ENCODE assay signal across 19 cellular contexts in the genomic region with DNA sequence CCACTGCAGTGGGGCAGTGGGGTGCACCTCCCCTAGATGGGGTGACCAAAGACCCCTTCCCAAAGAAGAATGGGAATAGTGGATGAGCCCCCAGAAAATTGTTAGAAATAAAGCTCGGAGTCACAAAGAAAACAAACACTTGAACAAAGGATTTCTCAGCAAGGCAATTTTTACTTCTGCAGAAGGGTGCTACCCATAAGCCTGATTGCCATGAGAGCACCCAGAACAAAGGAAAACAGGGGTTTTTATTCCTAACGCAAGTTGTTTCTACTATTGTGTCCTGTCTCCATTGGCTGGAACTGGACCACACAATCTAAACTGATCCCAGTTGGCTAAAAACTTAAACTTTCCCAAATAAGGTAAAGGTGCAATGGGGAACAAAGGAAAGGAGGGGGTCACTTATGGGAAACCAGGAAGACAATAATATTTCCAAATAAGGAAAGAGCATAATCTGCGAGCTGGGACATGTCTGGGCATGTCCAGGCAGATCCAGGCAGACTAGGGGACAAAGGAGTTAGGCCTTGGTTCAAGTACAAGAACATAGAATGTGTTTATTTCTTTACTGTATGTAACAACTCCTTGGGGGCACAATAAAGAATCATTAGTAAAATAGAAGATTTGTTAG. TPM values are rescaled to one million over a fixed set of nuclear protein-coding genes. Genes with fewer than 3 reads are reported as not detected.
A peak's percentile ranks its signal among the peaks of the same experiment; 100 is the strongest.
DNase-seq lines count a peak whose midpoint lies in the region; ATAC-seq and TF ChIP-seq lines count a peak whose summit lies in the region.
"Had no signal": no experiment of that assay in that cellular context is flagged by ENCODE, and none has a peak within 500 bp of the region (broad histone marks: within the 10 kb centered on the region; RNA-seq: fewer than 3 reads in every experiment).

No MANE protein-coding gene starts in this region.

- no peak overlapping the region for H3K27ac ChIP-seq in foreskin keratinocyte
- H3K27ac ChIP-seq in naive thymus-derived CD4-positive, alpha-beta T cell (ENCODE audit: low read depth, low read length), result no peak overlapping the region
- H3K27ac ChIP-seq: colonic mucosa, sigmoid colon, suprapubic skin had no signal

- intact Hi-C loops in naive thymus-derived CD4-positive, alpha-beta T cell (cut with micrococcal nuclease), result no loop called here

- CTCF ChIA-PET in naive thymus-derived CD4-positive, alpha-beta T cell (lab: Charles Lee), result interaction anchor here (0.6 kb wide), 1 partner anchor 380 kb away, joined by 3 read pairs; no protein-coding TSS in a partner anchor

- no peaks in the 10 kb centered on the region for H3K36me3 ChIP-seq in GM06990 (ENCODE audit: control insufficient read depth, insufficient read depth, low read length)
- no peaks in the 10 kb centered on the region for H3K36me3 ChIP-seq in naive thymus-derived CD4-positive, alpha-beta T cell (ENCODE audit: control insufficient read depth in 2 of 3, insufficient read depth in 3 of 3, low read length in 3 of 3)
- H3K36me3 ChIP-seq: colonic mucosa, sigmoid colon, suprapubic skin had no signal

- no peak overlapping the region for H3K4me3 Mint-ChIP-seq in progenitor cell of endocrine pancreas (ENCODE audit: low read depth)
- no peak overlapping the region for H3K4me3 Mint-ChIP-seq in naive thymus-derived CD4-positive, alpha-beta T cell
- H3K4me3 Mint-ChIP-seq: activated B cell treated with CpG ODN at 0.5 μM for 24 hours; H9; T-helper 1 cell treated with Interleukin-12 subunit alpha and Interleukin-12 subunit beta and Interleukin-4 antibody, amounts not matched to agents 30 μg/mL and 1 μg/mL, for 36 hours had no signal

- H3K27me3 Mint-ChIP-seq in progenitor cell of endocrine pancreas, result no peaks in the 10 kb centered on the region
- H3K27me3 Mint-ChIP-seq in naive thymus-derived CD4-positive, alpha-beta T cell, result peaks cover 0 to 4% (median 0%) of the 10 kb centered on the region in 5 donors

- no peaks in the 10 kb centered on the region for H3K36me3 Mint-ChIP-seq in progenitor cell of endocrine pancreas (ENCODE audit: insufficient read depth)
- H3K36me3 Mint-ChIP-seq in naive thymus-derived CD4-positive, alpha-beta T cell, result peaks cover 4 to 54% (median 31%) of the 10 kb centered on the region in 5 donors

- TF ChIP-seq CTCF in GM06990 (IDR thresholded peaks at IDR 0.05; ENCODE audit: insufficient read depth, low read length, poor library complexity, severe bottlenecking) (no peak), foreskin keratinocyte (conservative IDR thresholded peaks at IDR 0.05) (no peak), progenitor cell of endocrine pancreas (IDR thresholded peaks at IDR 0.05; ENCODE audit: unreplicated experiment) (no peak)

- no peaks in the 10 kb centered on the region for H3K4me1 ChIP-seq in foreskin keratinocyte
- no peaks in the 10 kb centered on the region for H3K4me1 ChIP-seq in naive thymus-derived CD4-positive, alpha-beta T cell (ENCODE audit: control insufficient read depth in 2 of 2, insufficient read depth in 2 of 2, low read length in 2 of 2)
- H3K4me1 ChIP-seq: colonic mucosa, sigmoid colon, suprapubic skin had no signal

- peaks cover 0 to 30% (median 0%) of the 10 kb centered on the region in 3 experiments for H3K9me3 ChIP-seq in naive thymus-derived CD4-positive, alpha-beta T cell (ENCODE audit: control insufficient read depth in 2 of 3, low read length in 3 of 3)
- H3K9me3 ChIP-seq: colonic mucosa, suprapubic skin had no signal

- DNase-seq in NCI-H748 (lab: John Stamatoyannopoulos, UW; ENCODE audit: unreplicated experiment) (peak; percentile 18), NCI-H748 treated with DMSO at 0.1 percent for 48 hours (lab: John Stamatoyannopoulos, UW) (no peak), GM06990 (ENCODE audit: extremely low read depth, insufficient read length) (peak; percentile 24), SKM-1 (lab: John Stamatoyannopoulos, UW; ENCODE audit: unreplicated experiment) (peak; percentile 24), foreskin keratinocyte (peak; percentile 16 to 20), progenitor cell of endocrine pancreas (ENCODE audit: low spot score, unreplicated experiment) (no peak)
- DNase-seq in naive thymus-derived CD4-positive, alpha-beta T cell, result no peak
- DNase-seq: activated B cell treated with CpG ODN at 0.5 μM for 24 hours, colonic mucosa, H9, KG1, left ventricle myocardium superior, NCI-H1417, NCI-H446 treated with DMSO at 0.1 percent for 48 hours, SHP77, sigmoid colon had no signal

- ATAC-seq in foreskin keratinocyte (no peak), GM18868 (IDR thresholded peaks at IDR 0.05; ENCODE audit: unreplicated experiment) (no peak)
- no peak for ATAC-seq in naive thymus-derived CD4-positive, alpha-beta T cell
- ATAC-seq: left ventricle myocardium superior had no signal

- H3K4me1 Mint-ChIP-seq in progenitor cell of endocrine pancreas (ENCODE audit: low read depth), result no peaks in the 10 kb centered on the region
- peaks cover 0 to 12% (median 11%) of the 10 kb centered on the region in 7 donors for H3K4me1 Mint-ChIP-seq in naive thymus-derived CD4-positive, alpha-beta T cell
- H3K4me1 Mint-ChIP-seq: H9 had no signal

- no peaks in the 10 kb centered on the region for H3K27me3 ChIP-seq in GM06990 (replicated peaks; ENCODE audit: control insufficient read depth, insufficient read depth, low read length)
- H3K27me3 ChIP-seq in foreskin keratinocyte, result no peaks in the 10 kb centered on the region
- H3K27me3 ChIP-seq in naive thymus-derived CD4-positive, alpha-beta T cell (ENCODE audit: control insufficient read depth in 2 of 2, insufficient read depth in 2 of 2, low read length in 2 of 2), result no peaks in the 10 kb centered on the region
- H3K27me3 ChIP-seq: colonic mucosa, sigmoid colon, suprapubic skin had no signal

- POLR2A ChIA-PET in naive thymus-derived CD4-positive, alpha-beta T cell (lab: Charles Lee), result interaction anchor here (1.5 kb wide), 1 partner anchor 13 kb away, joined by 3 read pairs; no protein-coding TSS in a partner anchor

- no peak overlapping the region for H3K27ac Mint-ChIP-seq in progenitor cell of endocrine pancreas
- peak overlapping the region in 2 of 9 donors; percentile 40 to 63 for H3K27ac Mint-ChIP-seq in naive thymus-derived CD4-positive, alpha-beta T cell
- H3K27ac Mint-ChIP-seq: activated B cell treated with CpG ODN at 0.5 μM for 24 hours; H9; T-helper 1 cell treated with Interleukin-12 subunit alpha and Interleukin-12 subunit beta and Interleukin-4 antibody, amounts not matched to agents 30 μg/mL and 1 μg/mL, for 36 hours had no signal

- H3K9me3 Mint-ChIP-seq in progenitor cell of endocrine pancreas (ENCODE audit: low read depth), result peaks cover 45% of the 10 kb centered on the region
- peaks cover 20 to 68% (median 41%) of the 10 kb centered on the region in 11 donors for H3K9me3 Mint-ChIP-seq in naive thymus-derived CD4-positive, alpha-beta T cell

- H3K4me3 ChIP-seq in GM06990 (replicated peaks; ENCODE audit: low read depth, low read length), result no peak overlapping the region
- H3K4me3 ChIP-seq in naive thymus-derived CD4-positive, alpha-beta T cell (ENCODE audit: low read length), result no peak overlapping the region
- H3K4me3 ChIP-seq: colonic mucosa, sigmoid colon, suprapubic skin had no signal

RNA-seq across cellular contexts. Expression of gene HLA-B, which starts 20.0 kb away (rescaled TPM):
- total RNA-seq in foreskin keratinocyte, result 266 and 383 TPM in 2 replicates
- 319 and 484 TPM in 2 replicates for polyA plus RNA-seq in foreskin keratinocyte
- total RNA-seq in progenitor cell of endocrine pancreas, result 28.2 and 43.4 TPM in 2 replicates
- total RNA-seq in naive thymus-derived CD4-positive, alpha-beta T cell, result 1,000 to 10,000 TPM; 5,136 to 7,364 (median 5,516) TPM
- 1,000 to 10,000 TPM; 5,467 to 7,459 TPM for polyA plus RNA-seq in naive thymus-derived CD4-positive, alpha-beta T cell

Comparison
In these comparisons a context has a peak if more than half of its experiments do, and no peak if none do; other contexts are left out.
1. DNase-seq: peak in NCI-H748 (single experiment), GM06990 (single experiment), SKM-1 (single experiment) and foreskin keratinocyte (2 of 2); none in NCI-H748 treated with DMSO at 0.1 percent for 48 hours (single experiment), progenitor cell of endocrine pancreas (single experiment) and naive thymus-derived CD4-positive, alpha-beta T cell (0 of 9).
2. RNA of gene HLA-B, which starts 20.0 kb away (total RNA-seq): 5,136 to 7,364 TPM in naive thymus-derived CD4-positive, alpha-beta T cell; 266 to 383 TPM in foreskin keratinocyte and 28.2 to 43.4 TPM in progenitor cell of endocrine pancreas; every median in the first group is over 10 times any median in the second.